ENCODE assay signal across 23 cellular contexts in the genomic region with DNA sequence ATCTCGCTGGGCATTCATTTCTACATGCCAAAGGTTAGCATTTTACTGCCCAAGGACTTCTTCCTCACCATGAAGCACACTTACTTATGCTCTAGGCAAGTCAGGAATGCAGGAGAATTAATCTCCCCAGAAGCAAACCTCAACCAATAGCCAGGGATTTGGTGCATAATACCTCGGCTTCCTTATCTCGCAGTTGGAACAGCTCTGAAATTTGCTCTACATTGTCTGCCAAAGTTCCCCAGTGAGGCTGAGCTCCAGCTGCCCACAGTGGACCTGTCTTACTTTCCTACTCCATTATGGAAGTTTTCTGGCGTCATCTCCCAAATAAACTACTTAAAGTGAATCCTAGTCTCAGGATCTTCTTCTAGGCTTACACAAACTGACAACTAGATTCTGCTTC. TPM values are rescaled to one million over a fixed set of nuclear protein-coding genes. Genes with fewer than 3 reads are reported as not detected.
"Had no signal": no experiment of that assay in that cellular context is flagged by ENCODE, and none has a peak within 500 bp of the region (broad histone marks: within the 10 kb centered on the region; RNA-seq: fewer than 3 reads in every experiment).

No MANE protein-coding gene starts in this region.

- H3K9me3 Mint-ChIP-seq: dendritic cell treated with granulocyte-macrophage colony-stimulating factor and Interleukin-4, amounts not matched to agents 40 ng/mL and 50 ng/mL, for 4 days; immature natural killer cell; stimulated activated memory B cell treated with anti-CD40 and anti-IgM and Interleukin-4, amounts not matched to agents 10 μg/mL and 1 μg/mL and 100 μg/mL, for 72 hours; stimulated activated naive CD8-positive, alpha-beta T cell treated with anti-CD3 and anti-CD28 coated beads, Interleukin-15, Interleukin-2, amounts not matched to agents 100 ng/mL and 50 ng/mL, for 24 hours had no signal

- H3K4me1 ChIP-seq: colonic mucosa, esophagus muscularis mucosa, lower lobe of right lung, psoas muscle, sigmoid colon, suprapubic skin, thyroid gland, vagina had no signal

- H3K27ac Mint-ChIP-seq: dendritic cell treated with granulocyte-macrophage colony-stimulating factor and Interleukin-4, amounts not matched to agents 40 ng/mL and 50 ng/mL, for 4 days; immature natural killer cell; naive thymus-derived CD8-positive, alpha-beta T cell; nephron progenitor cell; stimulated activated memory B cell treated with anti-CD40 and anti-IgM and Interleukin-4, amounts not matched to agents 10 μg/mL and 1 μg/mL and 100 μg/mL, for 72 hours; stimulated activated naive CD8-positive, alpha-beta T cell treated with anti-CD3 and anti-CD28 coated beads, Interleukin-15, Interleukin-2, amounts not matched to agents 100 ng/mL and 50 ng/mL, for 24 hours had no signal

- H3K9me3 ChIP-seq: colonic mucosa, esophagus muscularis mucosa, lower lobe of right lung, ovary, psoas muscle, sigmoid colon, suprapubic skin, thyroid gland, vagina had no signal

- H3K4me3 ChIP-seq: colonic mucosa, esophagus muscularis mucosa, lower lobe of right lung, ovary, psoas muscle, sigmoid colon, suprapubic skin, thyroid gland, vagina had no signal

- H3K36me3 ChIP-seq: colonic mucosa, esophagus muscularis mucosa, lower lobe of right lung, ovary, sigmoid colon, suprapubic skin, thyroid gland, vagina had no signal

- H3K27me3 ChIP-seq: colonic mucosa, ovary, sigmoid colon, suprapubic skin, thyroid gland, vagina had no signal

- H3K36me3 Mint-ChIP-seq: immature natural killer cell; naive thymus-derived CD8-positive, alpha-beta T cell; stimulated activated memory B cell treated with anti-CD40 and anti-IgM and Interleukin-4, amounts not matched to agents 10 μg/mL and 1 μg/mL and 100 μg/mL, for 72 hours had no signal

- H3K27ac ChIP-seq: colonic mucosa, esophagus muscularis mucosa, lower lobe of right lung, ovary, psoas muscle, sigmoid colon, suprapubic skin, thyroid gland, vagina had no signal

- DNase-seq: colonic mucosa; effector CD8-positive, alpha-beta T cell; hypothalamus; immature natural killer cell; left ventricle myocardium superior; lower lobe of right lung; naive thymus-derived CD8-positive, alpha-beta T cell; nephron progenitor cell; occipital lobe; ovary; posterior cingulate gyrus; psoas muscle; right cardiac atrium; sigmoid colon; stimulated activated CD4-positive, alpha-beta T cell treated with anti-CD3 and anti-CD28 coated beads, Interleukin-4, amount 100 ng/mL, for 4 hours; thyroid gland; trophoblast cell had no signal

- ATAC-seq: left ventricle myocardium superior; lower lobe of right lung; naive thymus-derived CD8-positive, alpha-beta T cell; psoas muscle; right cardiac atrium; stimulated activated memory B cell treated with anti-CD40 and anti-IgM and Interleukin-4, amounts not matched to agents 10 μg/mL and 1 μg/mL and 100 μg/mL, for 72 hours had no signal

- H3K27me3 Mint-ChIP-seq: stimulated activated memory B cell treated with anti-CD40 and anti-IgM and Interleukin-4, amounts not matched to agents 10 μg/mL and 1 μg/mL and 100 μg/mL, for 72 hours had no signal

- H3K4me3 Mint-ChIP-seq: dendritic cell treated with granulocyte-macrophage colony-stimulating factor and Interleukin-4, amounts not matched to agents 40 ng/mL and 50 ng/mL, for 4 days; immature natural killer cell; naive thymus-derived CD8-positive, alpha-beta T cell; nephron progenitor cell; stimulated activated memory B cell treated with anti-CD40 and anti-IgM and Interleukin-4, amounts not matched to agents 10 μg/mL and 1 μg/mL and 100 μg/mL, for 72 hours; stimulated activated naive CD8-positive, alpha-beta T cell treated with anti-CD3 and anti-CD28 coated beads, Interleukin-15, Interleukin-2, amounts not matched to agents 100 ng/mL and 50 ng/mL, for 24 hours had no signal

- H3K4me1 Mint-ChIP-seq: nephron progenitor cell had no signal

RNA-seq across cellular contexts. Expression of a gene that starts 57.6 kb away (rescaled TPM):
- polyA plus RNA-seq: naive thymus-derived CD8-positive, alpha-beta T cell had no signal
